In the genomic region with DNA sequence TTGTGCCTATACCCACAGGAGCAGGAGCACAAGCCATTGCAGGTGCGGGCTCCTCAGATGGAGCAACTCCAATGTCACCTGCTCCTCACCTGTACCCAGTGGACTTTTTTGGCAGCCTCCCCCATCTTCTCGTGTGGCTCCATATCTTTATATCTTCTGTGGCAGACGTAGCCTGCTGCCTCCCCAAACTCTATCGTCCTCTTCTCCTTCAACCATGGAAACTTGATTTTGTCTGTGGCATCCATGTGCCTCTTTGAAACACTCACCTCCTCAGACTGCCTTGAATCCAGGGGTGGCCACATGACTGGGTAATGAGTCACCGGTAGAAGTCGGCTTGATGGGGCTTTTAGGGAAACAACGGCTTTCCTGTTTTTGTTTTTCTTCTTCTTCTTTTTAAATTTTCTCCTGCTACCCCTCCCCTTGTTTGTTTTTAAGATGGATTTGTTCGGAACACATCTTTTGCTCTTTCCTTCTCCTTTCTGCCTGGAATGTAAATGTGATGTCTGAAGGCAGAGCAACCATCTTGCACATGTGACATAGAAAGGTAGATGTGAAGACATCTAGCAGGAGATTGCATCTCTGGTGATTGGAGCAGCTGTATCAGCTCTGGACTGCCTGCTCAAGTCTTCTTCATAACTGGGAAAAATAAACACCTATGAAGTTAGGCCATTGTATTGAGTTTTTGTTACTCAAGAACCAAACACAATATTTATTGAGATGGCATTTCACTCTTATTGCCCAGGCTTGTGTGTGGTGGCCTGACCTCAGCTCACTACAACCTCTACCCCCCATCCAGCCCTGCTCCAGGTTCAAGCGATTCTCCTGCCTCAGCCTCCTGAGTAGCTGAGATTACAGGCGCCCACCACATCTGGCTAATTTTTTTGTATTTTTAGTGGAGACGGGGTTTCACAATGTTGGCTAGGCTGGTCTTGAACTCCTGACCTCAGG, we compare ENCODE assay signal across 8 cellular contexts.
A peak's percentile ranks its signal among the peaks of the same experiment; 100 is the strongest.
DNase-seq lines count a peak whose midpoint lies in the region; ATAC-seq lines count a peak whose summit lies in the region.

No MANE protein-coding gene starts in this region.

- in situ Hi-C loops in Caki2 (cut with HindIII; ENCODE audit: low pct_unique_long_range_greater_than_20kb, low sequenced_read_pairs) = no loop called here

- DNase-seq in Caki2 (ENCODE audit: low read depth) (peak; percentile 82), RPMI8226 (peak; percentile 18), amniotic stem cell (lab: John Stamatoyannopoulos, UW) (peak; percentile 59), myocyte (ENCODE audit: low read depth) (peak; percentile 64), KG1 (lab: John Stamatoyannopoulos, UW) (no peak)

- ATAC-seq in HG03045 (IDR thresholded peaks at IDR 0.05; ENCODE audit: unreplicated experiment) = no peak
- no peak for ATAC-seq in HG03521 (IDR thresholded peaks at IDR 0.05; ENCODE audit: unreplicated experiment)
- no peak for ATAC-seq in HG02884 (IDR thresholded peaks at IDR 0.05; ENCODE audit: unreplicated experiment)
